Comparison of ENCODE assay signal across 2 cellular contexts in genomic region chr1:147935296-147935695, GRCh38. TPM values are rescaled to one million over a fixed set of nuclear protein-coding genes. Genes with fewer than 3 reads are reported as not detected.
"Had no signal": no experiment of that assay in that cellular context is flagged by ENCODE, and none has a peak within 500 bp of the region (broad histone marks: within the 10 kb centered on the region; RNA-seq: fewer than 3 reads in every experiment).

No MANE protein-coding gene starts in this region.

RNA-seq across cellular contexts. Expression of gene GJA8, which starts 32.7 kb away (rescaled TPM):
- total RNA-seq: G401, GM12878 had no signal
- polyA plus RNA-seq: GM12878 had no signal
